ENCODE assay signal across 1 cellular context in genomic region chr1:7561331-7561921, GRCh38.
TF ChIP-seq lines count a peak whose summit lies in the region.

No MANE protein-coding gene starts in this region.

TF ChIP-seq in GM12878, 131 proteins besides CTCF, POLR2A, EP300 and RAD21 (continued from another document):
- no peak for TF ChIP-seq REST (IDR thresholded peaks at IDR 0.05; ENCODE audit: low read depth, low read length)
- no peak for TF ChIP-seq CHD4 (IDR thresholded peaks at IDR 0.05)
